ENCODE assay signal across 20 cellular contexts in the genomic region with DNA sequence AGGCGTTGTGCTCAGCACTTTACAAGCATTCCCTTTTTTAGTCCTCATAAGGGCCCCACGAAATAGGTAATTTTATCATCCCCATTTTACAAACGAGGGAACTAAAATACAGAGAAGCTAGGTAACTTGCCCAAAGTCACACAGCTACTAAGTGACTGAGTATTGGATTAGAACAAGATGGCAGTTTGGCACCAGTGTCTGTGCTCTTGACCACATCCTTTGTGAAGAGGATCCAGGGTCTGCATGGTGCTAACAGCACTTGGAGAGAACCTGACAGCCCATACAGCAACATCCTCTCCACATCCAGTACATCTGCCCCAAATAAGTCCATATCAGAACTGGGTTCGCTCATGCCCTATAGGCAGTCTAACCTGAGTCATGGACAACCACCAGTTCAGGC. TPM values are rescaled to one million over a fixed set of nuclear protein-coding genes. Genes with fewer than 3 reads are reported as not detected.
DNase-seq lines count a peak whose midpoint lies in the region; ATAC-seq, FAIRE-seq and TF ChIP-seq lines count a peak whose summit lies in the region.
"Had no signal": no experiment of that assay in that cellular context is flagged by ENCODE, and none has a peak within 500 bp of the region (broad histone marks: within the 10 kb centered on the region; RNA-seq: fewer than 3 reads in every experiment).

No MANE protein-coding gene starts in this region.

- peaks cover 3% of the 10 kb centered on the region for H3K4me1 ChIP-seq in KMS-11 (ENCODE audit: low read depth, poor library complexity, severe bottlenecking)
- peaks cover 13% of the 10 kb centered on the region for H3K4me1 ChIP-seq in GM12878 (ENCODE audit: control insufficient read depth, insufficient read depth, low read length)
- H3K4me1 ChIP-seq in subcutaneous abdominal adipose tissue (ENCODE audit: control insufficient read depth in 5 of 5, insufficient read depth in 5 of 5, low read length in 5 of 5): peaks cover 8 to 47% (median 45%) of the 10 kb centered on the region in 5 donors
- H3K4me1 ChIP-seq: neural progenitor cell had no signal

- H3K9me3 Mint-ChIP-seq in activated CD8-positive, alpha-beta memory T cell treated with anti-CD3 and anti-CD28 coated beads, Interleukin-2, amount 10 ng/mL, durations not matched to agents 7 days and 5 days (ENCODE audit: low read depth): no peaks in the 10 kb centered on the region
- H3K9me3 Mint-ChIP-seq: activated CD4-positive, alpha-beta T cell treated with anti-CD3 and anti-CD28 coated beads, Interleukin-2, amount 10 ng/mL, durations not matched to agents 24 days and 14 days; activated naive CD4-positive, alpha-beta T cell treated with anti-CD3 and anti-CD28 coated beads for 36 hours; activated T-helper 1 cell treated with anti-CD3 and anti-CD28 coated beads, Interleukin-12 subunit alpha, Interleukin-12 subunit beta, Interleukin-2, Interleukin-4 antibody, amounts not matched to agents 30 ng/mL and 10 ng/mL and 1 ng/mL, durations not matched to agents 14 hours and 24 hours and 36 hours; brain; CD8-positive, alpha-beta memory T cell; neural progenitor cell had no signal

- ATAC-seq in activated CD8-positive, alpha-beta memory T cell treated with anti-CD3 and anti-CD28 coated beads, Interleukin-2, amount 10 ng/mL, durations not matched to agents 7 days and 5 days: peak; percentile 56
- ATAC-seq in GM12878: peak; percentile 12; the same call in 1 of the 3 replicates

- H3K4me2 ChIP-seq in KMS-11 (peak overlapping the region; percentile 7; the same call in 1 of the 2 replicates), GM12878 (ENCODE audit: control insufficient read depth, insufficient read depth) (no peak overlapping the region)
- H3K4me2 ChIP-seq: neural progenitor cell had no signal

- TF ChIP-seq CTCF in KMS-11 (conservative IDR thresholded peaks at IDR 0.05; ENCODE audit: low read depth, low read length) (no peak), GM12878 (IDR thresholded peaks at IDR 0.05 in 2 of 3, conservative IDR thresholded peaks at IDR 0.05 in 1 of 3; ENCODE audit: control insufficient read depth in 2 of 3, extremely low read depth in 1 of 3, insufficient read depth in 1 of 3, low read depth in 3 of 3, low read length in 3 of 3) (no peak)

- no peak for FAIRE-seq in GM12878 (lab: Jason Lieb, UNC)
- FAIRE-seq: A549, endometrium, pancreas had no signal

- no peak for TF ChIP-seq RAD21 in GM12878 (IDR thresholded peaks at IDR 0.05; ENCODE audit: insufficient read depth, low read depth, low read length)

- SMC1A ChIA-PET in GM12878 (lab: Charles Lee; ENCODE audit: uncharacterized antibody, unreplicated experiment): interaction anchor here (0.6 to 8.8 kb wide), 43 partner anchors 10 to 522 kb away, joined by 3 to 94 read pairs (median 5); partner anchors contain the start of genes CIAO2A and DAPK2

- no peak for TF ChIP-seq EP300 in GM12878 (IDR thresholded peaks at IDR 0.05; ENCODE audit: borderline replicate concordance in 1 of 2, control insufficient read depth in 1 of 2, low read depth in 2 of 2, low read length in 2 of 2)

- no peak overlapping the region for H3K4me3 Mint-ChIP-seq in activated CD8-positive, alpha-beta memory T cell treated with anti-CD3 and anti-CD28 coated beads, Interleukin-2, amount 10 ng/mL, durations not matched to agents 7 days and 5 days
- H3K4me3 Mint-ChIP-seq: activated CD4-positive, alpha-beta T cell treated with anti-CD3 and anti-CD28 coated beads, Interleukin-2, amount 10 ng/mL, durations not matched to agents 24 days and 14 days; activated naive CD4-positive, alpha-beta T cell treated with anti-CD3 and anti-CD28 coated beads for 36 hours; activated T-helper 1 cell treated with anti-CD3 and anti-CD28 coated beads, Interleukin-12 subunit alpha, Interleukin-12 subunit beta, Interleukin-2, Interleukin-4 antibody, amounts not matched to agents 30 ng/mL and 10 ng/mL and 1 ng/mL, durations not matched to agents 14 hours and 24 hours and 36 hours; neural progenitor cell had no signal

- RAD21 ChIA-PET in GM12878 (lab: Charles Lee; ENCODE audit: unreplicated experiment): interaction anchor here (0.7 to 4.8 kb wide), 33 partner anchors 13 to 790 kb away, joined by 3 to 67 read pairs (median 4); partner anchors contain the start of genes APH1B, CIAO2A and DAPK2

- H3K27me3 ChIP-seq in KMS-11 (ENCODE audit: insufficient read depth, low read depth) (no peaks in the 10 kb centered on the region), GM12878 (replicated peaks in 1 of 2; ENCODE audit: control insufficient read depth in 2 of 2, insufficient read depth in 2 of 2, low read length in 1 of 2) (no peaks in the 10 kb centered on the region), subcutaneous abdominal adipose tissue (ENCODE audit: control insufficient read depth in 5 of 5, insufficient read depth in 4 of 5, low read length in 5 of 5) (no peaks in the 10 kb centered on the region)
- H3K27me3 ChIP-seq: esophagus muscularis mucosa, neural progenitor cell, pancreas had no signal

- H3K36me3 ChIP-seq in KMS-11 (ENCODE audit: insufficient read depth): no peaks in the 10 kb centered on the region
- H3K36me3 ChIP-seq in GM12878 (ENCODE audit: control insufficient read depth in 2 of 2, insufficient read depth in 2 of 2, low read length in 1 of 2): peaks cover 5 to 10% of the 10 kb centered on the region in 2 experiments
- peaks cover 0 to 7% (median 2%) of the 10 kb centered on the region in 5 donors for H3K36me3 ChIP-seq in subcutaneous abdominal adipose tissue (ENCODE audit: control insufficient read depth in 5 of 5, insufficient read depth in 5 of 5, low read length in 5 of 5)
- H3K36me3 ChIP-seq: neural progenitor cell, pancreas, thoracic aorta had no signal

- H3K4me1 Mint-ChIP-seq in activated CD8-positive, alpha-beta memory T cell treated with anti-CD3 and anti-CD28 coated beads, Interleukin-2, amount 10 ng/mL, durations not matched to agents 7 days and 5 days: peaks cover 23% of the 10 kb centered on the region

- H2AFZ ChIP-seq in KMS-11 (ENCODE audit: low read depth) (no peak overlapping the region), GM12878 (ENCODE audit: control insufficient read depth, low read depth, low read length) (no peak overlapping the region; the same call in 1 of the 2 replicates)

- H3K79me2 ChIP-seq in KMS-11 (ENCODE audit: insufficient read depth, low read depth) (no peaks in the 10 kb centered on the region), GM12878 (ENCODE audit: control insufficient read depth, insufficient read depth, low read length) (no peaks in the 10 kb centered on the region)

- CTCF ChIA-PET in activated CD8-positive, alpha-beta memory T cell treated with anti-CD3 and anti-CD28 coated beads, Interleukin-2, amount 10 ng/mL, durations not matched to agents 7 days and 5 days (lab: Charles Lee): interaction anchor here (0.6 to 12.1 kb wide), 40 partner anchors 11 to 1020 kb away, joined by 3 to 151 read pairs (median 4); partner anchors contain the start of genes CIAO2A, DAPK2, HERC1 and USP3
- CTCF ChIA-PET in GM12878 (lab: Yijun Ruan, JAX): interaction anchor here (0.6 to 9.2 kb wide), 61 partner anchors 10 to 778 kb away, joined by 3 to 140 read pairs (median 5); partner anchors contain the start of genes CIAO2A, DAPK2 and SNX1

- in situ Hi-C loops in GM12878 (cut with MboI): loop anchor here (5.0 kb wide), 4 partner anchors 316 to 776 kb away; no protein-coding TSS in a partner anchor

- no peak overlapping the region for H3K9ac ChIP-seq in KMS-11
- H3K9ac ChIP-seq in GM12878 (ENCODE audit: control insufficient read depth, insufficient read depth, low read length): no peak overlapping the region
- no peak overlapping the region for H3K9ac ChIP-seq in subcutaneous abdominal adipose tissue (ENCODE audit: low read length in 5 of 5)
- H3K9ac ChIP-seq: neural progenitor cell had no signal

- H3K36me3 Mint-ChIP-seq in activated CD8-positive, alpha-beta memory T cell treated with anti-CD3 and anti-CD28 coated beads, Interleukin-2, amount 10 ng/mL, durations not matched to agents 7 days and 5 days: peaks cover 12% of the 10 kb centered on the region

- no peaks in the 10 kb centered on the region for H3K9me3 ChIP-seq in GM12878 (replicated peaks; ENCODE audit: control insufficient read depth, insufficient read depth, low read length)
- H3K9me3 ChIP-seq in subcutaneous abdominal adipose tissue (ENCODE audit: control insufficient read depth in 5 of 5, low read length in 5 of 5): no peaks in the 10 kb centered on the region
- H3K9me3 ChIP-seq: A549, esophagus muscularis mucosa, pancreas, thoracic aorta had no signal

- H3K4me3 ChIP-seq in KMS-11 (IDR thresholded peaks at IDR 0.05; ENCODE audit: insufficient read depth, low read depth, low read length) (no peak overlapping the region), GM12878 (no peak overlapping the region), subcutaneous abdominal adipose tissue (ENCODE audit: low read depth in 1 of 5, low read length in 5 of 5) (no peak overlapping the region)
- H3K4me3 ChIP-seq: A549, esophagus muscularis mucosa, neural progenitor cell, pancreas, skin epidermis, thoracic aorta had no signal

- no peaks in the 10 kb centered on the region for H3K27me3 Mint-ChIP-seq in activated CD8-positive, alpha-beta memory T cell treated with anti-CD3 and anti-CD28 coated beads, Interleukin-2, amount 10 ng/mL, durations not matched to agents 7 days and 5 days
- H3K27me3 Mint-ChIP-seq: activated CD4-positive, alpha-beta T cell treated with anti-CD3 and anti-CD28 coated beads, Interleukin-2, amount 10 ng/mL, durations not matched to agents 24 days and 14 days; brain; CD8-positive, alpha-beta memory T cell had no signal

- no TSS peak for BruUV-seq in GM12878 (replicated peaks; lab: Mats Ljungman, UMichigan)

- 47% methylated on average over 4 of the region's 4 CpGs for WGBS in GM12878 (ENCODE audit: insufficient coverage, insufficient replicate concordance, low lambda C conversion rate, missing lambda C conversion rate)

- H4K20me1 ChIP-seq in KMS-11 (ENCODE audit: insufficient read depth) (no peaks in the 10 kb centered on the region), GM12878 (ENCODE audit: control insufficient read depth, insufficient read depth) (no peaks in the 10 kb centered on the region)

- TF ChIP-seq POLR2A in GM12878 (IDR thresholded peaks at IDR 0.05; ENCODE audit: low read depth, low read length): no peak

- no peak for DNase-seq in activated CD8-positive, alpha-beta memory T cell treated with anti-CD3 and anti-CD28 coated beads, Interleukin-2, amount 10 ng/mL, durations not matched to agents 7 days and 5 days
- no peak for DNase-seq in activated CD8-positive, alpha-beta memory T cell treated with anti-CD3 and anti-CD28 coated beads, Interleukin-2, amount 50 U/mL, for 4 hours
- DNase-seq in GM12878 (ENCODE audit: low read depth, low spot score): no peak
- DNase-seq in OCI-M2 (lab: John Stamatoyannopoulos, UW; ENCODE audit: unreplicated experiment): no peak
- DNase-seq in SW 1271 (lab: John Stamatoyannopoulos, UW): no peak
- DNase-seq in NOMO-1 treated with dmso at 0.1 percent for 144 hours (lab: John Stamatoyannopoulos, UW; ENCODE audit: unreplicated experiment): no peak

- POLR2A ChIA-PET in GM12878 (lab: Charles Lee): interaction anchor here (0.6 to 3.1 kb wide), 4 partner anchors 14 to 316 kb away, joined by 3 to 11 read pairs (median 3); no protein-coding TSS in a partner anchor

- H3K27ac Mint-ChIP-seq in activated CD8-positive, alpha-beta memory T cell treated with anti-CD3 and anti-CD28 coated beads, Interleukin-2, amount 10 ng/mL, durations not matched to agents 7 days and 5 days: peak overlapping the region; percentile 57
- H3K27ac Mint-ChIP-seq: activated CD4-positive, alpha-beta T cell treated with anti-CD3 and anti-CD28 coated beads, Interleukin-2, amount 10 ng/mL, durations not matched to agents 24 days and 14 days; activated naive CD4-positive, alpha-beta T cell treated with anti-CD3 and anti-CD28 coated beads for 36 hours; activated T-helper 1 cell treated with anti-CD3 and anti-CD28 coated beads, Interleukin-12 subunit alpha, Interleukin-12 subunit beta, Interleukin-2, Interleukin-4 antibody, amounts not matched to agents 30 ng/mL and 10 ng/mL and 1 ng/mL, durations not matched to agents 14 hours and 24 hours and 36 hours; neural progenitor cell had no signal

- H3K27ac ChIP-seq in KMS-11 (no peak overlapping the region), GM12878 (ENCODE audit: control insufficient read depth, insufficient read depth) (no peak overlapping the region), subcutaneous abdominal adipose tissue (ENCODE audit: low read depth, low read length) (peak overlapping the region; percentile 98)
- H3K27ac ChIP-seq: esophagus muscularis mucosa, neural progenitor cell, pancreas, skin epidermis, thoracic aorta had no signal

- intact Hi-C loops in GM12878 (cut with micrococcal nuclease; ENCODE audit: unreplicated experiment): loop anchor here (5.0 kb wide), 2 partner anchors 81 to 236 kb away; partner anchors contain the start of gene HERC1

RNA-seq across cellular contexts. Expression of gene DAPK2, which starts 21.8 kb away (rescaled TPM):
- total RNA-seq in activated CD8-positive, alpha-beta memory T cell treated with anti-CD3 and anti-CD28 coated beads, Interleukin-2, amount 10 ng/mL, durations not matched to agents 7 days and 5 days: 10 to 100 TPM; 14.1 to 15.0 TPM
- total RNA-seq in GM12878 (2013; cell fraction: nucleolus; rRNA removed): 20.9 and 25.3 TPM in 2 replicates
- total RNA-seq in GM12878 (2014; rRNA removed): 5.4 and 8.4 TPM in 2 replicates
- total RNA-seq in GM12878 (2014; rRNA removed; fragmentation: Illumina TruSeq; extraction: Trizol): 3.8 and 4.8 TPM in 2 replicates
- 5.6 and 5.9 TPM in 2 replicates for total RNA-seq in GM12878 (2021)
- 2.9 TPM for polyA plus RNA-seq in GM12878 (2011; ENCODE audit: low read depth)
- 2.9 and 4.3 TPM in 2 replicates for polyA plus RNA-seq in GM12878 (2011; rRNA removed)
- polyA plus RNA-seq in GM12878 (2011; cell fraction: cytosol; rRNA removed): 5.8 and 7.7 TPM in 2 replicates
- 14.9 and 15.7 TPM in 2 replicates for polyA plus RNA-seq in GM12878 (2011; cell fraction: nucleus; rRNA removed)
- polyA plus RNA-seq in GM12878 (2012): 6.3 and 6.4 TPM in 2 replicates
- polyA plus RNA-seq in GM12878 (2014; fragmentation: Illumina TruSeq; extraction: Trizol): 3.4 and 6.1 TPM in 2 replicates
- under 1 TPM; 0.69 to 0.75 TPM for polyA plus RNA-seq in GM12878 (2014; fragmentation: Nextera tagmentation; extraction: Ambion mirVana)
- 5.5 and 6.6 TPM in 2 replicates for polyA plus RNA-seq in GM12878 (2014; rRNA removed)
- 1 to 10 TPM; 3.3 to 4.4 TPM for polyA plus RNA-seq in GM12878 (2016; fragmentation: Nextera tagmentation; extraction: Ambion mirVana)
- polyA minus RNA-seq in GM12878 (2011; rRNA and poly(A)+ RNA removed): 3.6 and 6.2 TPM in 2 replicates
- 1.6 and 3.8 TPM in 2 replicates for polyA minus RNA-seq in GM12878 (2011; cell fraction: cytosol; rRNA and poly(A)+ RNA removed)
- 3.6 and 6.7 TPM in 2 replicates for polyA minus RNA-seq in GM12878 (2011; cell fraction: nucleus; rRNA and poly(A)+ RNA removed)

RNA-seq across cellular contexts. Expression of gene CIAO2A, which starts 25.5 kb away (rescaled TPM):
- 10 to 100 TPM; 66.4 to 80.2 TPM for total RNA-seq in activated CD8-positive, alpha-beta memory T cell treated with anti-CD3 and anti-CD28 coated beads, Interleukin-2, amount 10 ng/mL, durations not matched to agents 7 days and 5 days
- 28.6 and 31.7 TPM in 2 replicates for total RNA-seq in GM12878 (2013; cell fraction: nucleolus; rRNA removed)
- total RNA-seq in GM12878 (2014; rRNA removed): 169 and 200 TPM in 2 replicates
- total RNA-seq in GM12878 (2014; rRNA removed; fragmentation: Illumina TruSeq; extraction: Trizol): 159 and 160 TPM in 2 replicates
- 94.5 and 101 TPM in 2 replicates for total RNA-seq in GM12878 (2021)
- polyA plus RNA-seq in GM12878 (2011; ENCODE audit: low read depth): 57.0 TPM
- polyA plus RNA-seq in GM12878 (2011; rRNA removed): 209 and 341 TPM in 2 replicates
- polyA plus RNA-seq in GM12878 (2011; cell fraction: cytosol; rRNA removed): 67.5 and 68.0 TPM in 2 replicates
- polyA plus RNA-seq in GM12878 (2011; cell fraction: nucleus; rRNA removed): 38.7 and 42.2 TPM in 2 replicates
- 108 and 116 TPM in 2 replicates for polyA plus RNA-seq in GM12878 (2012)
- 132 and 138 TPM in 2 replicates for polyA plus RNA-seq in GM12878 (2014; fragmentation: Illumina TruSeq; extraction: Trizol)
- polyA plus RNA-seq in GM12878 (2014; fragmentation: Nextera tagmentation; extraction: Ambion mirVana): 100 to 1,000 TPM; 264 to 303 TPM
- polyA plus RNA-seq in GM12878 (2014; rRNA removed): 164 and 198 TPM in 2 replicates
- polyA plus RNA-seq in GM12878 (2016; fragmentation: Nextera tagmentation; extraction: Ambion mirVana): 100 to 1,000 TPM; 399 to 400 TPM
- 15.3 and 17.4 TPM in 2 replicates for polyA minus RNA-seq in GM12878 (2011; rRNA and poly(A)+ RNA removed)
- polyA minus RNA-seq in GM12878 (2011; cell fraction: cytosol; rRNA and poly(A)+ RNA removed): 13.8 and 19.2 TPM in 2 replicates
- polyA minus RNA-seq in GM12878 (2011; cell fraction: nucleus; rRNA and poly(A)+ RNA removed): 7.9 and 11.5 TPM in 2 replicates

RNA-seq across cellular contexts. Expression of gene SNX1, which starts 27.6 kb away (rescaled TPM):
- total RNA-seq in activated CD8-positive, alpha-beta memory T cell treated with anti-CD3 and anti-CD28 coated beads, Interleukin-2, amount 10 ng/mL, durations not matched to agents 7 days and 5 days: 100 to 1,000 TPM; 108 to 114 TPM
- total RNA-seq in GM12878 (2013; cell fraction: nucleolus; rRNA removed): 73.0 and 74.8 TPM in 2 replicates
- 31.7 and 47.7 TPM in 2 replicates for total RNA-seq in GM12878 (2014; rRNA removed)
- 60.4 and 62.5 TPM in 2 replicates for total RNA-seq in GM12878 (2014; rRNA removed; fragmentation: Illumina TruSeq; extraction: Trizol)
- 107 and 115 TPM in 2 replicates for total RNA-seq in GM12878 (2021)
- 35.5 TPM for polyA plus RNA-seq in GM12878 (2011; ENCODE audit: low read depth)
- polyA plus RNA-seq in GM12878 (2011; rRNA removed): 97.7 and 107 TPM in 2 replicates
- polyA plus RNA-seq in GM12878 (2011; cell fraction: cytosol; rRNA removed): 86.6 and 101 TPM in 2 replicates
- polyA plus RNA-seq in GM12878 (2011; cell fraction: nucleus; rRNA removed): 133 and 168 TPM in 2 replicates
- 58.2 and 60.8 TPM in 2 replicates for polyA plus RNA-seq in GM12878 (2012)
- 92.2 and 97.0 TPM in 2 replicates for polyA plus RNA-seq in GM12878 (2014; fragmentation: Illumina TruSeq; extraction: Trizol)
- 10 to 100 TPM; 17.8 to 32.3 TPM for polyA plus RNA-seq in GM12878 (2014; fragmentation: Nextera tagmentation; extraction: Ambion mirVana)
- 79.8 and 95.7 TPM in 2 replicates for polyA plus RNA-seq in GM12878 (2014; rRNA removed)
- polyA plus RNA-seq in GM12878 (2016; fragmentation: Nextera tagmentation; extraction: Ambion mirVana): 100 to 1,000 TPM; 113 TPM
- polyA minus RNA-seq in GM12878 (2011; rRNA and poly(A)+ RNA removed): 70.5 and 78.2 TPM in 2 replicates
- polyA minus RNA-seq in GM12878 (2011; cell fraction: cytosol; rRNA and poly(A)+ RNA removed): 24.1 and 30.9 TPM in 2 replicates
- 29.1 and 41.5 TPM in 2 replicates for polyA minus RNA-seq in GM12878 (2011; cell fraction: nucleus; rRNA and poly(A)+ RNA removed)
